In the genomic region with DNA sequence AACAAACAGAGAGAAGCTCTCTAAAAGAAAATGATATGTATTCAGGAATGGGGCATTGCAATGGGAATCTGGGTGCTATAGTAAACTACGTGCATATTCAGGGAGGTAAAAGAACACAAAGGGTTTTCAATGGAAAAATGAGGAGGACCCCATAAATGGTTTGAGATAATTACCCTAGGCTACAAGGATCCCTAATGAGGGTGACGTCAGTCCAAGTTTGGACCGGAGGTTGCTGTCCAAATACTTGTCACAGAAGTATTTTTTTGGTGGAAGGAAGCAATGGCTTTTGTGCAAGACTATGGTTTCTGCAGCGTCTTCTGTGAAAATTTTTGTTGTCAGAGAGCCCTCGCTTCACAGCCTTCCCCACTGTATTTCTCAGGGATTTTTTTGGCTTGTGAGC, we compare ENCODE assay signal across 1 cellular context.
TF ChIP-seq lines count a peak whose summit lies in the region.

No MANE protein-coding gene starts in this region.

TF ChIP-seq in K562, 482 proteins besides CTCF, POLR2A, EP300 and RAD21:
- TF ChIP-seq CBX3 (IDR thresholded peaks at IDR 0.05; ENCODE audit: borderline replicate concordance in 1 of 2, low read length in 2 of 2) = no peak
- no peak for TF ChIP-seq MBD1 (CRISPR knock-in tag; IDR thresholded peaks at IDR 0.05)
- no peak for TF ChIP-seq ZNF24 (IDR thresholded peaks at IDR 0.05)
- peak; percentile 86; the same call in 1 of the 2 replicates for TF ChIP-seq ATF7 (IDR thresholded peaks at IDR 0.05)
- TF ChIP-seq CREM (IDR thresholded peaks at IDR 0.05; ENCODE audit: low read depth) = peak; percentile 32; the same call in 1 of the 2 replicates
- no peak for TF ChIP-seq COPS2 (conservative IDR thresholded peaks at IDR 0.05)
- TF ChIP-seq RB1 (IDR thresholded peaks at IDR 0.05; ENCODE audit: low read depth) = no peak
- no peak for TF ChIP-seq ZBED1 (IDR thresholded peaks at IDR 0.05)
- TF ChIP-seq ETV1 (tag; conservative IDR thresholded peaks at IDR 0.05; ENCODE audit: low read depth) = peak; percentile 53; the same call in 1 of the 2 replicates
- peak; percentile 73; the same call in 1 of the 2 replicates for TF ChIP-seq JUND (IDR thresholded peaks at IDR 0.05; ENCODE audit: borderline replicate concordance, low read depth, low read length)
- TF ChIP-seq JUND (tag; IDR thresholded peaks at IDR 0.05; ENCODE audit: borderline replicate concordance, low read depth, low read length) = peak; percentile 67; the same call in 2 of the 3 replicates
- TF ChIP-seq, protein P1, sequence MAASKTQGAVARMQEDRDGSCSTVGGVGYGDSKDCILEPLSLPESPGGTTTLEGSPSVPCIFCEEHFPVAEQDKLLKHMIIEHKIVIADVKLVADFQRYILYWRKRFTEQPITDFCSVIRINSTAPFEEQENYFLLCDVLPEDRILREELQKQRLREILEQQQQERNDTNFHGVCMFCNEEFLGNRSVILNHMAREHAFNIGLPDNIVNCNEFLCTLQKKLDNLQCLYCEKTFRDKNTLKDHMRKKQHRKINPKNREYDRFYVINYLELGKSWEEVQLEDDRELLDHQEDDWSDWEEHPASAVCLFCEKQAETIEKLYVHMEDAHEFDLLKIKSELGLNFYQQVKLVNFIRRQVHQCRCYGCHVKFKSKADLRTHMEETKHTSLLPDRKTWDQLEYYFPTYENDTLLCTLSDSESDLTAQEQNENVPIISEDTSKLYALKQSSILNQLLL (CRISPR knock-in tag; IDR thresholded peaks at IDR 0.05; ENCODE audit: borderline replicate concordance) = no peak
- TF ChIP-seq, protein P2, sequence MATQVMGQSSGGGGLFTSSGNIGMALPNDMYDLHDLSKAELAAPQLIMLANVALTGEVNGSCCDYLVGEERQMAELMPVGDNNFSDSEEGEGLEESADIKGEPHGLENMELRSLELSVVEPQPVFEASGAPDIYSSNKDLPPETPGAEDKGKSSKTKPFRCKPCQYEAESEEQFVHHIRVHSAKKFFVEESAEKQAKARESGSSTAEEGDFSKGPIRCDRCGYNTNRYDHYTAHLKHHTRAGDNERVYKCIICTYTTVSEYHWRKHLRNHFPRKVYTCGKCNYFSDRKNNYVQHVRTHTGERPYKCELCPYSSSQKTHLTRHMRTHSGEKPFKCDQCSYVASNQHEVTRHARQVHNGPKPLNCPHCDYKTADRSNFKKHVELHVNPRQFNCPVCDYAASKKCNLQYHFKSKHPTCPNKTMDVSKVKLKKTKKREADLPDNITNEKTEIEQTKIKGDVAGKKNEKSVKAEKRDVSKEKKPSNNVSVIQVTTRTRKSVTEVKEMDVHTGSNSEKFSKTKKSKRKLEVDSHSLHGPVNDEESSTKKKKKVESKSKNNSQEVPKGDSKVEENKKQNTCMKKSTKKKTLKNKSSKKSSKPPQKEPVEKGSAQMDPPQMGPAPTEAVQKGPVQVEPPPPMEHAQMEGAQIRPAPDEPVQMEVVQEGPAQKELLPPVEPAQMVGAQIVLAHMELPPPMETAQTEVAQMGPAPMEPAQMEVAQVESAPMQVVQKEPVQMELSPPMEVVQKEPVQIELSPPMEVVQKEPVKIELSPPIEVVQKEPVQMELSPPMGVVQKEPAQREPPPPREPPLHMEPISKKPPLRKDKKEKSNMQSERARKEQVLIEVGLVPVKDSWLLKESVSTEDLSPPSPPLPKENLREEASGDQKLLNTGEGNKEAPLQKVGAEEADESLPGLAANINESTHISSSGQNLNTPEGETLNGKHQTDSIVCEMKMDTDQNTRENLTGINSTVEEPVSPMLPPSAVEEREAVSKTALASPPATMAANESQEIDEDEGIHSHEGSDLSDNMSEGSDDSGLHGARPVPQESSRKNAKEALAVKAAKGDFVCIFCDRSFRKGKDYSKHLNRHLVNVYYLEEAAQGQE (CRISPR knock-in tag; IDR thresholded peaks at IDR 0.05; ENCODE audit: low read depth) = peak; percentile 60; the same call in 1 of the 2 replicates
- no peak for TF ChIP-seq MYBL2 (IDR thresholded peaks at IDR 0.05; ENCODE audit: low read depth)
- TF ChIP-seq MYBL2 (CRISPR knock-in tag; IDR thresholded peaks at IDR 0.05; ENCODE audit: borderline replicate concordance) = no peak
- no peak for TF ChIP-seq TRIM28 (IDR thresholded peaks at IDR 0.05)
- TF ChIP-seq KAT2B (IDR thresholded peaks at IDR 0.05; ENCODE audit: low read depth, low read length) = no peak
- TF ChIP-seq ZNF766 (CRISPR knock-in tag; conservative IDR thresholded peaks at IDR 0.05) = 0 out of 2 replicates have a peak, but pooled peaks have one; percentile 39
- TF ChIP-seq MIER1 (IDR thresholded peaks at IDR 0.05; ENCODE audit: low read depth) = peak; percentile 12; the same call in 1 of the 2 replicates
- peak; percentile 86 for TF ChIP-seq EHMT2 (IDR thresholded peaks at IDR 0.05)
- no peak for TF ChIP-seq NFATC3 (IDR thresholded peaks at IDR 0.05)
- TF ChIP-seq ATF3 (IDR thresholded peaks at IDR 0.05) = peak; percentile 69
- no peak for TF ChIP-seq ATF3 (CRISPR knock-in tag; conservative IDR thresholded peaks at IDR 0.05)
- no peak for TF ChIP-seq ATF1 (CRISPR knock-in tag; IDR thresholded peaks at IDR 0.05)
- peak; percentile 75 for TF ChIP-seq ATF1 (tag; IDR thresholded peaks at IDR 0.05)
- TF ChIP-seq ESRRA (IDR thresholded peaks at IDR 0.05; ENCODE audit: borderline replicate concordance, low read depth) = no peak
- TF ChIP-seq RFX1 (IDR thresholded peaks at IDR 0.05) = peak; percentile 53; the same call in 1 of the 2 replicates
